ENCODE assay signal across 1 cellular context in genomic region chr14:23322568-23323517, GRCh38.
TF ChIP-seq lines count a peak whose summit lies in the region.

No MANE protein-coding gene starts in this region.

TF ChIP-seq in GM12878, 131 proteins besides CTCF, POLR2A, EP300 and RAD21:
- TF ChIP-seq SMARCA5 (IDR thresholded peaks at IDR 0.05), result no peak
- no peak for TF ChIP-seq MXI1 (IDR thresholded peaks at IDR 0.05; ENCODE audit: low read depth, low read length)
- 0 out of 2 replicates have a peak, but pooled peaks have one; percentile 7 for TF ChIP-seq ATF2 (IDR thresholded peaks at IDR 0.05; ENCODE audit: low read length)
- no peak for TF ChIP-seq POLR2AphosphoS2 (IDR thresholded peaks at IDR 0.05; ENCODE audit: low read depth, low read length)
TF ChIP-seq in GM12878: peak in this region for 1.
